ENCODE assay signal across 8 cellular contexts in genomic region chr16:5098221-5099159, GRCh38. TPM values are rescaled to one million over a fixed set of nuclear protein-coding genes. Genes with fewer than 3 reads are reported as not detected.
DNase-seq lines count a peak whose midpoint lies in the region; ATAC-seq and TF ChIP-seq lines count a peak whose summit lies in the region.
"Not testable (repeated sequence)": the region's sequence is repeated elsewhere in the genome, so short reads cannot be mapped to it uniquely, and the experiment has no call there.

No MANE protein-coding gene starts in this region.

- not testable (repeated sequence) for H3K9me3 ChIP-seq in BLaER1 treated with 17β-estradiol and CSF1 and Interleukin-3, amounts not matched to agents 10 nM and 100 nM (replicated peaks in 1 of 11); mucosa of stomach (ENCODE audit: control insufficient read depth, low read length)

- H4K20me1 ChIP-seq in BLaER1 treated with 17β-estradiol and CSF1 and Interleukin-3, amounts not matched to agents 10 nM and 100 nM: not testable (repeated sequence)

- TF ChIP-seq CTCF in LNCaP clone FGC (IDR thresholded peaks at IDR 0.05; ENCODE audit: control insufficient read depth, extremely low read depth, insufficient read depth): not testable (repeated sequence)

- ATAC-seq in GM21825 (IDR thresholded peaks at IDR 0.05; ENCODE audit: unreplicated experiment): peak; percentile 65
- ATAC-seq in T-cell (replicated peaks in 1 of 4): not testable (repeated sequence)

- H3K4me3 ChIP-seq in BLaER1 treated with 17β-estradiol and CSF1 and Interleukin-3, amounts not matched to agents 10 nM and 100 nM: peak overlapping the region; percentile 64 to 87 (median 79)
- H3K4me3 ChIP-seq in LNCaP clone FGC (ENCODE audit: low read depth, low read length): peak overlapping the region; percentile 54
- H3K4me3 ChIP-seq in mucosa of stomach (ENCODE audit: low read length): not testable (repeated sequence)

- POLR2A ChIA-PET in T-cell (lab: Charles Lee): interaction anchor here in 1 of 2 donors (0.6 kb wide), 1 partner anchor 202 kb away, joined by 3 read pairs; no protein-coding TSS in a partner anchor

- CTCF ChIA-PET in T-cell (lab: Charles Lee): interaction anchor here in 1 of 2 donors (0.6 to 1.0 kb wide), 2 partner anchors 26 to 474 kb away, joined by 3 to 4 read pairs; partner anchors contain the start of genes ALG1 and MGRN1

- not testable (repeated sequence) for H3K9me3 Mint-ChIP-seq in T-cell; activated naive CD4-positive, alpha-beta T cell treated with anti-CD3 and anti-CD28 coated beads, Interleukin-2, amount 50 U/mL, for 24 hours

- H3K36me3 Mint-ChIP-seq in T-cell; activated naive CD4-positive, alpha-beta T cell treated with anti-CD3 and anti-CD28 coated beads, Interleukin-2, amount 50 U/mL, for 24 hours: not testable (repeated sequence)

- peak overlapping the region; percentile 73 to 90 (median 82) for H3K4me2 ChIP-seq in BLaER1 treated with 17β-estradiol and CSF1 and Interleukin-3, amounts not matched to agents 10 nM and 100 nM

- not testable (repeated sequence) for H3K27me3 ChIP-seq in BLaER1 treated with 17β-estradiol and CSF1 and Interleukin-3, amounts not matched to agents 10 nM and 100 nM; mucosa of stomach (ENCODE audit: control insufficient read depth, insufficient read depth, low read length)

- not testable (repeated sequence) for H3K36me3 ChIP-seq in BLaER1 treated with 17β-estradiol and CSF1 and Interleukin-3, amounts not matched to agents 10 nM and 100 nM; mucosa of stomach (ENCODE audit: control insufficient read depth, insufficient read depth, low read length)

- peak; percentile 46 for DNase-seq in LNCaP clone FGC (ENCODE audit: low read depth)
- DNase-seq in T-cell: peak; percentile 64 to 98 (median 93)
- DNase-seq in fibroblast of the conjunctiva (ENCODE audit: low read depth): peak; percentile 43
- peak; percentile 91 for DNase-seq in stimulated activated CD8-positive, alpha-beta memory T cell treated with anti-CD3 and anti-CD28 coated beads, Interleukin-12 subunit alpha, Interleukin-12 subunit beta, amount 100 ng/mL, for 1 hour (ENCODE audit: low read depth)

- peaks cover 7 to 18% (median 9%) of the 10 kb centered on the region in 10 experiments; a peak in 14 of 20 replicates for H3K4me1 ChIP-seq in BLaER1 treated with 17β-estradiol and CSF1 and Interleukin-3, amounts not matched to agents 10 nM and 100 nM
- not testable (repeated sequence) for H3K4me1 ChIP-seq in mucosa of stomach (ENCODE audit: control insufficient read depth, insufficient read depth, low read length)

- H3K4me1 Mint-ChIP-seq in T-cell: peaks cover 10 to 18% (median 14%) of the 10 kb centered on the region in 3 donors
- peaks cover 25% of the 10 kb centered on the region for H3K4me1 Mint-ChIP-seq in activated naive CD4-positive, alpha-beta T cell treated with anti-CD3 and anti-CD28 coated beads, Interleukin-2, amount 50 U/mL, for 24 hours

- H3K4me3 Mint-ChIP-seq in T-cell: peak overlapping the region; percentile 89 to 92 (median 89)
- peak overlapping the region; percentile 84 for H3K4me3 Mint-ChIP-seq in activated naive CD4-positive, alpha-beta T cell treated with anti-CD3 and anti-CD28 coated beads, Interleukin-2, amount 50 U/mL, for 24 hours

- not testable (repeated sequence) for H3K27me3 Mint-ChIP-seq in T-cell; activated naive CD4-positive, alpha-beta T cell treated with anti-CD3 and anti-CD28 coated beads, Interleukin-2, amount 50 U/mL, for 24 hours

- peak overlapping the region; percentile 90 to 97 for H3K27ac Mint-ChIP-seq in T-cell
- peak overlapping the region; percentile 88 for H3K27ac Mint-ChIP-seq in activated naive CD4-positive, alpha-beta T cell treated with anti-CD3 and anti-CD28 coated beads, Interleukin-2, amount 50 U/mL, for 24 hours

- peak overlapping the region; percentile 38 to 92 (median 73); a peak in 21 of 22 replicates for H3K9ac ChIP-seq in BLaER1 treated with 17β-estradiol and CSF1 and Interleukin-3, amounts not matched to agents 10 nM and 100 nM
- peak overlapping the region; percentile 43 for H3K9ac ChIP-seq in mucosa of stomach (ENCODE audit: low read length)

- peak overlapping the region in 9 of 11 experiments; percentile 14 to 62 (median 53); a peak in 12 of 22 replicates for H3K27ac ChIP-seq in BLaER1 treated with 17β-estradiol and CSF1 and Interleukin-3, amounts not matched to agents 10 nM and 100 nM

RNA-seq across cellular contexts. Expression of gene EEF2KMT, which starts 0.9 kb away (rescaled TPM):
- total RNA-seq in T-cell: 10 to 100 TPM in 3 of 5 donors, 1 to 10 TPM in 2; 3.6 to 16.1 (median 11.7) TPM

RNA-seq across cellular contexts. Expression of gene ALG1, which starts 26.8 kb away (rescaled TPM):
- total RNA-seq in T-cell: 10 to 100 TPM; 12.0 to 29.2 (median 25.7) TPM

RNA-seq across cellular contexts. Expression of gene C16orf89, which starts 32.7 kb away (rescaled TPM):
- total RNA-seq in T-cell: under 1 TPM in 2 of 5 donors, not detected in 3; 0.62 to 0.79 TPM

Comparison
In these comparisons a context has a peak if more than half of its experiments do, and no peak if none do; other contexts are left out.
1. DNase-seq: peak in every context shown above with its lines; median percentile 93 in T-cell; 91 in stimulated activated CD8-positive, alpha-beta memory T cell treated with anti-CD3 and anti-CD28 coated beads, Interleukin-12 subunit alpha, Interleukin-12 subunit beta, amount 100 ng/mL, for 1 hour; 46 in LNCaP clone FGC; 43 in fibroblast of the conjunctiva.